9 cellular contexts compared by ENCODE assay signal in genomic region chr2:37230581-37230980, GRCh38. TPM values are rescaled to one million over a fixed set of nuclear protein-coding genes. Genes with fewer than 3 reads are reported as not detected.
DNase-seq lines count a peak whose midpoint lies in the region; ATAC-seq and TF ChIP-seq lines count a peak whose summit lies in the region.
"Had no signal": no experiment of that assay in that cellular context is flagged by ENCODE, and none has a peak within 500 bp of the region (broad histone marks: within the 10 kb centered on the region; RNA-seq: fewer than 3 reads in every experiment).

No MANE protein-coding gene starts in this region.

- TF ChIP-seq POLR2A in uterus (IDR thresholded peaks at IDR 0.05), result no peak

- DNase-seq in SIG-M5 treated with dmso at 0.1 percent for 504 hours (lab: John Stamatoyannopoulos, UW; ENCODE audit: unreplicated experiment) (peak; percentile 8), SIG-M5 (lab: John Stamatoyannopoulos, UW) (no peak), adipocyte (ENCODE audit: low read depth) (peak; percentile 42), left colon (no peak), uterus (no peak)
- DNase-seq in stimulated activated CD4-positive, alpha-beta T cell treated with anti-CD3 and anti-CD28 coated beads, Interleukin-2, amount 100 ng/mL, for 24 hours, result no peak
- no peak for DNase-seq in activated CD4-positive, alpha-beta T cell treated with anti-CD3 and anti-CD28 coated beads for 48 hours

- H3K36me3 ChIP-seq in adipocyte (ENCODE audit: control insufficient read depth, insufficient read depth, low read length, severe bottlenecking) (peaks cover 26% of the 10 kb centered on the region), uterus (no peaks in the 10 kb centered on the region)

- H3K9me3 ChIP-seq in adipocyte (ENCODE audit: control insufficient read depth, low read length) (no peaks in the 10 kb centered on the region), uterus (no peaks in the 10 kb centered on the region)

- no peaks in the 10 kb centered on the region for H3K27me3 ChIP-seq in adipocyte (replicated peaks; ENCODE audit: control insufficient read depth, insufficient read depth, low read length)
- H3K27me3 ChIP-seq in uterus, result no peaks in the 10 kb centered on the region

- TF ChIP-seq CTCF in uterus (IDR thresholded peaks at IDR 0.05), result no peak

- intact Hi-C loops in left colon (cut with DNase I, micrococcal nuclease) (no loop called here), uterus (cut with DNase I; ENCODE audit: low total_unique reads) (no loop called here)

- H3K9ac ChIP-seq in adipocyte (ENCODE audit: low read length), result peak overlapping the region; percentile 97

- H3K4me1 ChIP-seq in adipocyte (ENCODE audit: control insufficient read depth, insufficient read depth, low read length) (peaks cover 26% of the 10 kb centered on the region), uterus (peaks cover 12 to 13% of the 10 kb centered on the region in 2 donors)

- ATAC-seq in left colon, result peak; percentile 42
- no peak for ATAC-seq in HG02884 (IDR thresholded peaks at IDR 0.05; ENCODE audit: unreplicated experiment)

- H3K27ac ChIP-seq in uterus, result peak overlapping the region; percentile 88 to 94

- H3K4me3 ChIP-seq in adipocyte (ENCODE audit: low read length), result peak overlapping the region; percentile 94
- H3K4me3 ChIP-seq in uterus, result peak overlapping the region; percentile 76 to 98

RNA-seq across cellular contexts. Expression of gene CEBPZ, which starts 0.8 kb away (rescaled TPM):
- total RNA-seq in left colon, result 10 to 100 TPM; 36.9 to 40.0 TPM
- 10 to 100 TPM; 16.5 to 68.6 (median 53.8) TPM for total RNA-seq in uterus

RNA-seq across cellular contexts. Expression of gene NDUFAF7, which starts 0.9 kb away (rescaled TPM):
- total RNA-seq in left colon (10 to 100 TPM; 11.4 to 12.3 TPM), uterus (10 to 100 TPM; 11.3 to 35.7 (median 19.3) TPM)

RNA-seq across cellular contexts. Expression of gene CEBPZOS, which starts 34.3 kb away (rescaled TPM):
- total RNA-seq in left colon, result 10 to 100 TPM; 33.9 to 38.6 TPM
- 10 to 100 TPM in 2 of 4 donors, 1 to 10 TPM in 2; 6.2 to 49.4 (median 16.3) TPM for total RNA-seq in uterus

RNA-seq across cellular contexts. Expression of gene SULT6B1, which starts 42.1 kb away (rescaled TPM):
- not detected for total RNA-seq in left colon
- not detected for total RNA-seq in uterus
- total RNA-seq: sciatic nerve had no signal

Comparison
In these comparisons a context has a peak if more than half of its experiments do, and no peak if none do; other contexts are left out.
1. DNase-seq: peak in SIG-M5 treated with dmso at 0.1 percent for 504 hours (single experiment) and adipocyte (single experiment); none in SIG-M5 (single experiment), left colon (0 of 2), uterus (0 of 2), stimulated activated CD4-positive, alpha-beta T cell treated with anti-CD3 and anti-CD28 coated beads, Interleukin-2, amount 100 ng/mL, for 24 hours (0 of 2) and activated CD4-positive, alpha-beta T cell treated with anti-CD3 and anti-CD28 coated beads for 48 hours (single experiment).